Comparison of ENCODE assay signal across 8 cellular contexts in genomic region chr13:48412100-48412556, GRCh38. TPM values are rescaled to one million over a fixed set of nuclear protein-coding genes. Genes with fewer than 3 reads are reported as not detected.
DNase-seq lines count a peak whose midpoint lies in the region; ATAC-seq and TF ChIP-seq lines count a peak whose summit lies in the region.

No MANE protein-coding gene starts in this region.

- H3K9me3 ChIP-seq in ectodermal cell (ENCODE audit: control insufficient read depth, low read length) = no peaks in the 10 kb centered on the region
- no peaks in the 10 kb centered on the region for H3K9me3 ChIP-seq in mucosa of descending colon

- peak overlapping the region; percentile 34 for H3K4me3 ChIP-seq in ectodermal cell (ENCODE audit: insufficient read depth, low read depth, low read length)
- no peak overlapping the region for H3K4me3 ChIP-seq in mucosa of descending colon

- intact Hi-C loops in mucosa of descending colon (cut with DNase I, micrococcal nuclease) = no loop called here

- H3K4me1 ChIP-seq in ectodermal cell (ENCODE audit: control insufficient read depth, insufficient read depth, low read length) (peaks cover 5% of the 10 kb centered on the region), mucosa of descending colon (ENCODE audit: low read depth) (peaks cover 4% of the 10 kb centered on the region)

- 32 to 42% methylated on average over 6 to 7 of the region's 7 CpGs for WGBS in ectodermal cell, 2 experiments

- H3K27me3 ChIP-seq in ectodermal cell (ENCODE audit: control insufficient read depth, insufficient read depth, low read length, poor library complexity, severe bottlenecking) = no peaks in the 10 kb centered on the region

- DNase-seq in A172 (ENCODE audit: low spot score) (peak; percentile 27), LoVo (ENCODE audit: low spot score) (peak; percentile 12), mucosa of descending colon (peak in 1 of 3 donors; percentile 31), pons (ENCODE audit: low spot score) (no peak), AG08395 (ENCODE audit: low spot score) (no peak), HUDEP-2 (lab: John Stamatoyannopoulos, UW; ENCODE audit: unreplicated experiment in 76 of 76) (no peak)

- H3K36me3 ChIP-seq in ectodermal cell (ENCODE audit: control insufficient read depth, insufficient read depth, low read length) (no peaks in the 10 kb centered on the region), mucosa of descending colon (ENCODE audit: low read depth) (no peaks in the 10 kb centered on the region)

- no peak for TF ChIP-seq CTCF in mucosa of descending colon (IDR thresholded peaks at IDR 0.05)

- ATAC-seq in mucosa of descending colon (peak; percentile 75), GM19463 (IDR thresholded peaks at IDR 0.05; ENCODE audit: unreplicated experiment) (no peak)

- H3K27ac ChIP-seq in ectodermal cell (ENCODE audit: insufficient read depth, low read depth, low read length, poor library complexity, severe bottlenecking) = no peak overlapping the region

RNA-seq across cellular contexts. Expression of gene LPAR6, which starts 0.8 kb away (rescaled TPM):
- 6.0 and 6.5 TPM in 2 replicates for total RNA-seq in A172 (2014; rRNA removed; shearing (Covaris generic))
- 3.3 TPM for polyA plus RNA-seq in ectodermal cell (2013, experiment 1 of 4)
- 2.0 TPM for polyA plus RNA-seq in ectodermal cell (2013, experiment 2 of 4)
- 4.1 TPM for polyA plus RNA-seq in ectodermal cell (2013, experiment 3 of 4)
- 4.9 TPM for polyA plus RNA-seq in ectodermal cell (2013, experiment 4 of 4)
- 10 to 100 TPM; 10.7 to 15.0 (median 12.3) TPM for total RNA-seq in mucosa of descending colon

Comparison
In these comparisons a context has a peak if more than half of its experiments do, and no peak if none do; other contexts are left out.
1. DNase-seq: peak in A172 (single experiment) and LoVo (single experiment); none in pons (single experiment), AG08395 (single experiment) and HUDEP-2 (0 of 76).